In the genomic region with DNA sequence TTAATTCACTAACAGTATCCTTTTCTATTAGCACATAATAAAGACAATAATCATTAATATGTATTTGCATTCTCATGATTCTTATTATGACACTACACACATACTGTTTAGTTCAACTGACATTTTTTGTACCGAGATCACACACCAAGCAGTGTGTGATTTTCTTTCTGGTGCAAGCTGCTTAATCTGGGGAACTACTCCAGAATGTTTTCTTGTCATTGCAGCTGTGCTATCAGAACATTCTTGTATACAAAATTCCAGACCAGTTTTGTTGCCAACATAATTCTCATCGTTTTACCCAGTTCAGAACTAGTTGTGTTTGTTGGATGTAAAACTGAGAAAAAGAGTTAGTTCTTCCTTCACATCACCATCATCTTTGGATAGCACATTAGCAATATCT, we compare ENCODE assay signal across 27 cellular contexts.
"Had no signal": no experiment of that assay in that cellular context is flagged by ENCODE, and none has a peak within 500 bp of the region (broad histone marks: within the 10 kb centered on the region; RNA-seq: fewer than 3 reads in every experiment).

No MANE protein-coding gene starts in this region.

- H3K27me3 ChIP-seq: adrenal gland, esophagus squamous epithelium, uterus had no signal

- H3K9me3 ChIP-seq: adrenal gland, esophagus squamous epithelium, left ventricle myocardium inferior, thoracic aorta, uterus had no signal

- FAIRE-seq: astrocyte, islet of Langerhans, TTC549 had no signal

- H3K4me3 ChIP-seq: adrenal gland, esophagus squamous epithelium, left ventricle myocardium inferior, lung, skin epidermis, thoracic aorta, uterus had no signal

- H3K27ac ChIP-seq: adrenal gland, epithelial cell of prostate, esophagus squamous epithelium, left ventricle myocardium inferior, skin epidermis, thoracic aorta, uterus, VCaP had no signal

- ATAC-seq: right cardiac atrium; stimulated activated effector memory CD8-positive, alpha-beta T cell treated with anti-CD3 and anti-CD28 coated beads, Interleukin-12 subunit alpha, Interleukin-12 subunit beta, amount 100 ng/mL, for 72 hours had no signal

- H3K36me3 ChIP-seq: adrenal gland, esophagus squamous epithelium, left ventricle myocardium inferior, thoracic aorta, uterus had no signal

- DNase-seq: activated CD4-positive, alpha-beta T cell treated with anti-CD3 and anti-CD28 coated beads for 4 hours; activated CD4-positive, alpha-beta T cell treated with anti-CD3 and anti-CD28 coated beads, Interleukin-2, amount 50 U/mL, for 4 hours; activated CD8-positive, alpha-beta memory T cell treated with anti-CD3 and anti-CD28 coated beads for 24 hours; activated effector memory CD4-positive, alpha-beta T cell treated with Interleukin-2 at 50 U/mL for 16 hours; activated naive CD4-positive, alpha-beta T cell treated with Interleukin-2 at 50 U/mL for 16 hours; adrenal gland; caudate nucleus; effector CD4-positive, alpha-beta T cell; esophagus squamous epithelium; foreskin melanocyte; left ventricle myocardium inferior; mesendoderm; posterior cingulate gyrus; right cardiac atrium; stimulated activated CD4-positive, alpha-beta T cell treated with anti-CD3 and anti-CD28 coated beads, Interleukin-4, amount 100 ng/mL, for 24 hours; T-helper 9 cell; trophoblast cell; uterus had no signal

- H3K4me1 ChIP-seq: adrenal gland, uterus had no signal
